Comparison of ENCODE assay signal across 10 cellular contexts in genomic region chr17:49843774-49844350, GRCh38. TPM values are rescaled to one million over a fixed set of nuclear protein-coding genes. Genes with fewer than 3 reads are reported as not detected.
DNase-seq lines count a peak whose midpoint lies in the region; ATAC-seq and TF ChIP-seq lines count a peak whose summit lies in the region.
"Had no signal": no experiment of that assay in that cellular context is flagged by ENCODE, and none has a peak within 500 bp of the region (broad histone marks: within the 10 kb centered on the region; RNA-seq: fewer than 3 reads in every experiment).

No MANE protein-coding gene starts in this region.

- ATAC-seq in HCT116 (peak; percentile 86), GM18519 (IDR thresholded peaks at IDR 0.05; ENCODE audit: low FRiP score, unreplicated experiment) (no peak)

- no peaks in the 10 kb centered on the region for H3K36me3 ChIP-seq in CD8-positive, alpha-beta memory T cell (ENCODE audit: insufficient read depth, low read length)
- H3K36me3 ChIP-seq in HCT116 (ENCODE audit: control insufficient read depth in 1 of 2, insufficient read depth in 2 of 2, low read length in 2 of 2), result no peaks in the 10 kb centered on the region; a peak in 1 of 4 replicates

- peaks cover 4 to 17% (median 12%) of the 10 kb centered on the region in 3 donors for H3K4me1 Mint-ChIP-seq in CD8-positive, alpha-beta memory T cell
- peaks cover 9% of the 10 kb centered on the region for H3K4me1 Mint-ChIP-seq in activated CD4-positive, alpha-beta T cell treated with anti-CD3 and anti-CD28 coated beads, Interleukin-2, amount 10 ng/mL, durations not matched to agents 24 days and 14 days

- H3K27ac Mint-ChIP-seq in CD8-positive, alpha-beta memory T cell, result peak overlapping the region in 5 of 8 donors; percentile 52 to 83 (median 63)
- H3K27ac Mint-ChIP-seq in activated CD4-positive, alpha-beta T cell treated with anti-CD3 and anti-CD28 coated beads, Interleukin-2, amount 10 ng/mL, durations not matched to agents 24 days and 14 days, result no peak overlapping the region

- peak in 1 of 5 donors; percentile 53 for DNase-seq in CD8-positive, alpha-beta memory T cell
- no peak for DNase-seq in HCT116 (ENCODE audit: low read depth, low spot score)
- peak; percentile 71 for DNase-seq in activated CD4-positive, alpha-beta T cell treated with anti-CD3 and anti-CD28 coated beads, Interleukin-2, amount 10 ng/mL, durations not matched to agents 24 days and 14 days
- DNase-seq in kidney glomerular epithelial cell (lab: John Stamatoyannopoulos, UW), result peak; percentile 4
- DNase-seq in NCI-H2227 (lab: John Stamatoyannopoulos, UW; ENCODE audit: unreplicated experiment), result no peak
- no peak for DNase-seq in NCI-H2171 treated with DMSO at 0.1 percent for 48 hours (lab: John Stamatoyannopoulos, UW)
- DNase-seq in central memory CD4-positive, alpha-beta T cell, result no peak
- DNase-seq: cerebellar nuclear complex had no signal

- no peak overlapping the region for H3K4me3 Mint-ChIP-seq in CD8-positive, alpha-beta memory T cell
- no peak overlapping the region for H3K4me3 Mint-ChIP-seq in activated CD4-positive, alpha-beta T cell treated with anti-CD3 and anti-CD28 coated beads, Interleukin-2, amount 10 ng/mL, durations not matched to agents 24 days and 14 days

- RAD21 ChIA-PET in HCT116 (lab: Charles Lee; ENCODE audit: low non-redundant PET in 1 of 2, low total read pairs in 2 of 2, uncharacterized antibody in 2 of 2, unreplicated experiment in 2 of 2), result no interaction called here

- TF ChIP-seq POLR2A in HCT116 (IDR thresholded peaks at IDR 0.05; ENCODE audit: borderline replicate concordance, extremely low read depth, insufficient read depth, insufficient read length), result no peak

- H3K27ac ChIP-seq in CD8-positive, alpha-beta memory T cell (ENCODE audit: low read depth, low read length), result no peak overlapping the region
- H3K27ac ChIP-seq in HCT116 (ENCODE audit: low read depth, low read length), result no peak overlapping the region

- H3K27me3 ChIP-seq in CD8-positive, alpha-beta memory T cell (ENCODE audit: insufficient read depth, low read length, poor library complexity, severe bottlenecking), result no peaks in the 10 kb centered on the region
- H3K27me3 ChIP-seq in HCT116 (ENCODE audit: insufficient read depth, low read length), result no peaks in the 10 kb centered on the region

- CTCF ChIA-PET in CD8-positive, alpha-beta memory T cell (lab: Charles Lee), result interaction anchor here (1.1 kb wide), 1 partner anchor 11 kb away, joined by 3 read pairs; no protein-coding TSS in a partner anchor
- CTCF ChIA-PET in HCT116 (lab: Charles Lee), result interaction anchor here (0.9 to 1.0 kb wide), 2 partner anchors 154 to 287 kb away, joined by 3 read pairs; no protein-coding TSS in a partner anchor

- H2AFZ ChIP-seq in HCT116 (ENCODE audit: low read depth, low read length, poor library complexity, severe bottlenecking), result no peak overlapping the region

- H3K9me3 ChIP-seq in CD8-positive, alpha-beta memory T cell (ENCODE audit: low read length), result no peaks in the 10 kb centered on the region
- no peaks in the 10 kb centered on the region for H3K9me3 ChIP-seq in HCT116 (ENCODE audit: control insufficient read depth in 1 of 2, insufficient read depth in 1 of 2, low read depth in 1 of 2, low read length in 2 of 2)

- H3K9me3 Mint-ChIP-seq in CD8-positive, alpha-beta memory T cell, result no peaks in the 10 kb centered on the region
- H3K9me3 Mint-ChIP-seq in activated CD4-positive, alpha-beta T cell treated with anti-CD3 and anti-CD28 coated beads, Interleukin-2, amount 10 ng/mL, durations not matched to agents 24 days and 14 days, result no peaks in the 10 kb centered on the region

- H3K9ac ChIP-seq in HCT116 (ENCODE audit: low read length), result no peak overlapping the region

- no TSS peak for BruUV-seq in HCT116 (replicated peaks; lab: Mats Ljungman, UMichigan)

- H3K4me1 ChIP-seq in CD8-positive, alpha-beta memory T cell (ENCODE audit: insufficient read depth, low read length), result peaks cover 8% of the 10 kb centered on the region
- H3K4me1 ChIP-seq in HCT116 (ENCODE audit: control insufficient read depth in 1 of 2, insufficient read depth in 2 of 2, low read length in 2 of 2), result no peaks in the 10 kb centered on the region

- no peaks in the 10 kb centered on the region for H3K79me2 ChIP-seq in HCT116 (ENCODE audit: insufficient read depth, low read length)

- intact Hi-C loops in HCT116 (cut with micrococcal nuclease), result loop anchor here (1.0 to 5.0 kb wide), 2 partner anchors 137 to 287 kb away; partner anchors contain the start of gene SLC35B1
- intact Hi-C loops in activated CD4-positive, alpha-beta T cell treated with anti-CD3 and anti-CD28 coated beads, Interleukin-2, amount 10 ng/mL, durations not matched to agents 24 days and 14 days (cut with micrococcal nuclease), result no loop called here

- no peaks in the 10 kb centered on the region for H4K20me1 ChIP-seq in HCT116 (ENCODE audit: insufficient read depth)

- H3K36me3 Mint-ChIP-seq in CD8-positive, alpha-beta memory T cell, result peaks cover 0 to 39% (median 3%) of the 10 kb centered on the region in 3 donors
- H3K36me3 Mint-ChIP-seq in activated CD4-positive, alpha-beta T cell treated with anti-CD3 and anti-CD28 coated beads, Interleukin-2, amount 10 ng/mL, durations not matched to agents 24 days and 14 days (ENCODE audit: low read depth), result peaks cover 6% of the 10 kb centered on the region

- POLR2A ChIA-PET in CD8-positive, alpha-beta memory T cell (lab: Charles Lee), result no interaction called here
- POLR2A ChIA-PET in HCT116 (lab: Charles Lee), result no interaction called here

- peak; percentile 43 to 90 (median 79); a peak in 5 of 6 replicates for TF ChIP-seq CTCF in HCT116 (IDR thresholded peaks at IDR 0.05 in 2 of 3, conservative IDR thresholded peaks at IDR 0.05 in 1 of 3; ENCODE audit: borderline replicate concordance in 1 of 3, insufficient read depth in 1 of 3, low read depth in 2 of 3, low read length in 2 of 3)

- H3K27me3 Mint-ChIP-seq in CD8-positive, alpha-beta memory T cell, result no peaks in the 10 kb centered on the region
- no peaks in the 10 kb centered on the region for H3K27me3 Mint-ChIP-seq in activated CD4-positive, alpha-beta T cell treated with anti-CD3 and anti-CD28 coated beads, Interleukin-2, amount 10 ng/mL, durations not matched to agents 24 days and 14 days

- H3K4me3 ChIP-seq in CD8-positive, alpha-beta memory T cell (ENCODE audit: low read length), result no peak overlapping the region
- H3K4me3 ChIP-seq in HCT116 (replicated peaks in 1 of 2; ENCODE audit: low read depth in 1 of 2, low read length in 2 of 2), result no peak overlapping the region

- no peaks in the 10 kb centered on the region for H3K9me2 ChIP-seq in HCT116 (ENCODE audit: insufficient read depth)

- H3K4me2 ChIP-seq in HCT116 (ENCODE audit: low read length), result no peak overlapping the region

- TF ChIP-seq RAD21 in HCT116 (IDR thresholded peaks at IDR 0.05; ENCODE audit: low read depth), result peak; percentile 49

TF ChIP-seq in HCT116, 20 proteins besides CTCF, POLR2A, EP300 and RAD21:
- no peak for TF ChIP-seq CBX3 (IDR thresholded peaks at IDR 0.05; ENCODE audit: low read depth)
- TF ChIP-seq SIN3A (IDR thresholded peaks at IDR 0.05; ENCODE audit: low read depth), result no peak
- TF ChIP-seq JUND (IDR thresholded peaks at IDR 0.05), result no peak
- no peak for TF ChIP-seq EGR1 (IDR thresholded peaks at IDR 0.05; ENCODE audit: low read depth)

RNA-seq across cellular contexts. Expression of gene TAC4, which starts 4.0 kb away (rescaled TPM):
- not detected for total RNA-seq in CD8-positive, alpha-beta memory T cell
- not detected for polyA plus RNA-seq in CD8-positive, alpha-beta memory T cell
- not detected for total RNA-seq in HCT116 (2021; ENCODE audit: unreplicated experiment)
- polyA plus RNA-seq in HCT116 (2012), result 0.17 and 0.32 TPM in 2 replicates
- total RNA-seq in activated CD4-positive, alpha-beta T cell treated with anti-CD3 and anti-CD28 coated beads, Interleukin-2, amount 10 ng/mL, durations not matched to agents 24 days and 14 days, result not detected in 2 replicates
- total RNA-seq: mucosa of gallbladder had no signal

RNA-seq across cellular contexts. Expression of gene KAT7, which starts 55.4 kb away (rescaled TPM):
- total RNA-seq in CD8-positive, alpha-beta memory T cell, result 10 to 100 TPM; 66.1 to 75.8 TPM
- polyA plus RNA-seq in CD8-positive, alpha-beta memory T cell, result 58.1 TPM
- total RNA-seq in HCT116 (2021; ENCODE audit: unreplicated experiment), result 79.5 TPM
- 29.2 and 34.3 TPM in 2 replicates for polyA plus RNA-seq in HCT116 (2012)
- total RNA-seq in activated CD4-positive, alpha-beta T cell treated with anti-CD3 and anti-CD28 coated beads, Interleukin-2, amount 10 ng/mL, durations not matched to agents 24 days and 14 days, result 67.2 and 75.2 TPM in 2 replicates

Comparison
In these comparisons a context has a peak if more than half of its experiments do, and no peak if none do; other contexts are left out.
1. DNase-seq: peak in activated CD4-positive, alpha-beta T cell treated with anti-CD3 and anti-CD28 coated beads, Interleukin-2, amount 10 ng/mL, durations not matched to agents 24 days and 14 days (single experiment) and kidney glomerular epithelial cell (single experiment); none in HCT116 (single experiment), NCI-H2227 (single experiment), NCI-H2171 treated with DMSO at 0.1 percent for 48 hours (single experiment) and central memory CD4-positive, alpha-beta T cell (single experiment).